1 cellular context compared by ENCODE assay signal in the genomic region with DNA sequence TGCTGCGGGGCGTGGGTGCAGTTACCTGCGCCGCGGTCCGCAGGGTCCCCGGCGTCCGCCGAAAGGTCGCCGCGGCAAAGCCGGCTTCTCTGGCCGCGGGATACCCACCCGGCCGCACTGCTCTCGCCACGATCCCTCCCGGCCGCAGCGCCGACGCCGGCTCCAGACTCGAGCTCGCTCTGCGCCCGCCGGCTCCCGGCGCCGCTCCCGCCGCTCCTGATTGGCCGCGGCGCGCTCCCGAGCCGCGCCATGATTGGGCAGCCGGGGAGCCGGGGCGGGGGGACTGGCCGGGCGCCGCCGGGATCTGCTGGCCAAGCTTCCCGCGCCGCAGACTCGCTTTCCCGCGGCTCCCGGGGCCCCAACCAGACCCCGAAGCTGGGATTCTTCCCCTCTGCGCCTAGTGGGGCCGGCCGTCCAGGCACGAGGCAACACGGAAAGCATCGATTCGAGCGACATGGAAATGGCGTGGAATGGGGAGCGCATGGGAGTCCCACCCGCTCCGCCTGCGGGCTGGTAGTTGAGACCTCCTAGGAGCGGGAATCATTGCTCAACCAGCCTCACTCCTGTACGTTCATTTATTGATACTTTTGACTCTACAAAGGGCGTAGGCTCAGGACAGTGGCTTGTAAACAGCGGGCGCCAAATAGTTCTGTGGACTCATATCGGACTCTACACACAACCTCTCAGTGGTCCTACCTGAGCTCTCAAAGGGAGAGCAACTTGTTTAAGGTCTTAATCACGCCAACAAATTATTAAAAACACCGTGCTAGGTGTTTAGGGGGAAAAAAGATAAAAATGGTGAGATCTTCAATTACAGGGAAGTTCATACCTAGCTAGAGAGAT.
TF ChIP-seq lines count a peak whose summit lies in the region.

No MANE protein-coding gene starts in this region.

TF ChIP-seq in HCT116, 20 proteins besides CTCF, POLR2A, EP300 and RAD21 (continued from another document):
- TF ChIP-seq, protein P1, sequence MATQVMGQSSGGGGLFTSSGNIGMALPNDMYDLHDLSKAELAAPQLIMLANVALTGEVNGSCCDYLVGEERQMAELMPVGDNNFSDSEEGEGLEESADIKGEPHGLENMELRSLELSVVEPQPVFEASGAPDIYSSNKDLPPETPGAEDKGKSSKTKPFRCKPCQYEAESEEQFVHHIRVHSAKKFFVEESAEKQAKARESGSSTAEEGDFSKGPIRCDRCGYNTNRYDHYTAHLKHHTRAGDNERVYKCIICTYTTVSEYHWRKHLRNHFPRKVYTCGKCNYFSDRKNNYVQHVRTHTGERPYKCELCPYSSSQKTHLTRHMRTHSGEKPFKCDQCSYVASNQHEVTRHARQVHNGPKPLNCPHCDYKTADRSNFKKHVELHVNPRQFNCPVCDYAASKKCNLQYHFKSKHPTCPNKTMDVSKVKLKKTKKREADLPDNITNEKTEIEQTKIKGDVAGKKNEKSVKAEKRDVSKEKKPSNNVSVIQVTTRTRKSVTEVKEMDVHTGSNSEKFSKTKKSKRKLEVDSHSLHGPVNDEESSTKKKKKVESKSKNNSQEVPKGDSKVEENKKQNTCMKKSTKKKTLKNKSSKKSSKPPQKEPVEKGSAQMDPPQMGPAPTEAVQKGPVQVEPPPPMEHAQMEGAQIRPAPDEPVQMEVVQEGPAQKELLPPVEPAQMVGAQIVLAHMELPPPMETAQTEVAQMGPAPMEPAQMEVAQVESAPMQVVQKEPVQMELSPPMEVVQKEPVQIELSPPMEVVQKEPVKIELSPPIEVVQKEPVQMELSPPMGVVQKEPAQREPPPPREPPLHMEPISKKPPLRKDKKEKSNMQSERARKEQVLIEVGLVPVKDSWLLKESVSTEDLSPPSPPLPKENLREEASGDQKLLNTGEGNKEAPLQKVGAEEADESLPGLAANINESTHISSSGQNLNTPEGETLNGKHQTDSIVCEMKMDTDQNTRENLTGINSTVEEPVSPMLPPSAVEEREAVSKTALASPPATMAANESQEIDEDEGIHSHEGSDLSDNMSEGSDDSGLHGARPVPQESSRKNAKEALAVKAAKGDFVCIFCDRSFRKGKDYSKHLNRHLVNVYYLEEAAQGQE (IDR thresholded peaks at IDR 0.05; ENCODE audit: low read depth), result no peak
- TF ChIP-seq CEBPB (IDR thresholded peaks at IDR 0.05; ENCODE audit: low read depth) (no peak), ELF1 (IDR thresholded peaks at IDR 0.05; ENCODE audit: borderline replicate concordance, low read depth) (no peak), EZH2phosphoT487 (IDR thresholded peaks at IDR 0.05; ENCODE audit: borderline replicate concordance) (no peak)
- TF ChIP-seq, protein P2, sequence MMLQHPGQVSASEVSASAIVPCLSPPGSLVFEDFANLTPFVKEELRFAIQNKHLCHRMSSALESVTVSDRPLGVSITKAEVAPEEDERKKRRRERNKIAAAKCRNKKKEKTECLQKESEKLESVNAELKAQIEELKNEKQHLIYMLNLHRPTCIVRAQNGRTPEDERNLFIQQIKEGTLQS (IDR thresholded peaks at IDR 0.05), result no peak
TF ChIP-seq in HCT116: peak in this region for 0.
